11 cellular contexts compared by ENCODE assay signal in the genomic region with DNA sequence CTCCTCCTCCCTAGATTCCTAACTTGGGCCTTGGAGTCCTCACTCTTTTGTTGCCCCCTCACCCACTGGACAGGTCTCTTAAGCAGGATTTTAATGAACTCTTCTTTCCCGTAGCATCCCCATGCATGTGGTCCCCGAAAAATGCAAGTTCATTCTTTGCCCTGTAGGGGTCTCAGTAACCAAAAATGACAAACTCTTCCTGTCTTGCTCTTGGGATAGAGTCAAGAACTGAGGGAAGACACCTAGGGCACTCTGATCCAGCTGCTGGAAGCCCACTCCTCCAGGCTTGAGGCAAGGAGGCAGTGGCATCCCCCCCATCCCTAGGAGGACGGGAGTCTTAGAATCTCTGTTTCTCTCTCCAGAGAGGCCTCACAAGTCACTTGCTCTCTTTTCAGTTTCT.
DNase-seq lines count a peak whose midpoint lies in the region; ATAC-seq and TF ChIP-seq lines count a peak whose summit lies in the region.
"Had no signal": no experiment of that assay in that cellular context is flagged by ENCODE, and none has a peak within 500 bp of the region (broad histone marks: within the 10 kb centered on the region; RNA-seq: fewer than 3 reads in every experiment).

No MANE protein-coding gene starts in this region.

- no peaks in the 10 kb centered on the region for H3K27me3 ChIP-seq in mammary epithelial cell (ENCODE audit: insufficient read depth, low read length)
- H3K27me3 ChIP-seq: adrenal gland had no signal

- in situ Hi-C loops in mammary epithelial cell (cut with MboI; ENCODE audit: low sequenced_read_pairs in 2 of 2), result no loop called here

- H3K4me3 Mint-ChIP-seq in MCF 10A (ENCODE audit: unreplicated experiment), result no peak overlapping the region
- H3K4me3 Mint-ChIP-seq in type B pancreatic cell, result no peak overlapping the region
- H3K4me3 Mint-ChIP-seq: B cell had no signal

- H3K79me2 ChIP-seq in mammary epithelial cell (ENCODE audit: insufficient read depth, low read length), result no peaks in the 10 kb centered on the region

- H3K27me3 Mint-ChIP-seq in MCF 10A (ENCODE audit: insufficient read depth, unreplicated experiment), result peaks cover 11% of the 10 kb centered on the region
- H3K27me3 Mint-ChIP-seq in type B pancreatic cell, result no peaks in the 10 kb centered on the region
- H3K27me3 Mint-ChIP-seq: B cell had no signal

- H4K20me1 ChIP-seq in mammary epithelial cell (ENCODE audit: insufficient read depth, low read length), result no peaks in the 10 kb centered on the region

- TF ChIP-seq CTCF in MCF 10A (IDR thresholded peaks at IDR 0.05; ENCODE audit: unreplicated experiment) (no peak), mammary epithelial cell (conservative IDR thresholded peaks at IDR 0.05 in 1 of 2, IDR thresholded peaks at IDR 0.05 in 1 of 2; ENCODE audit: extremely low read depth in 1 of 2, insufficient read depth in 1 of 2, low read depth in 1 of 2, low read length in 2 of 2) (peak in 1 of 2 donors; percentile 20), type B pancreatic cell (conservative IDR thresholded peaks at IDR 0.05) (peak; percentile 50)

- no peaks in the 10 kb centered on the region for H3K36me3 ChIP-seq in mammary epithelial cell (ENCODE audit: insufficient read depth, low read length)
- H3K36me3 ChIP-seq: adrenal gland had no signal

- no peak overlapping the region for H3K27ac Mint-ChIP-seq in MCF 10A (ENCODE audit: low read depth, unreplicated experiment)
- no peak overlapping the region for H3K27ac Mint-ChIP-seq in type B pancreatic cell
- H3K27ac Mint-ChIP-seq: B cell had no signal

- peaks cover 7% of the 10 kb centered on the region for H3K9me3 Mint-ChIP-seq in MCF 10A (ENCODE audit: unreplicated experiment)
- H3K9me3 Mint-ChIP-seq in type B pancreatic cell, result peaks cover 5% of the 10 kb centered on the region

- no peak overlapping the region for H3K9ac ChIP-seq in mammary epithelial cell (ENCODE audit: insufficient read depth, low read length)

- dilution Hi-C loops in mammary epithelial cell (cut with HindIII; ENCODE audit: low sequenced_read_pairs), result no loop called here

- POLR2A ChIA-PET in MCF 10A (lab: Yijun Ruan, JAX), result no interaction called here

- no peak overlapping the region for H3K4me3 ChIP-seq in mammary epithelial cell (replicated peaks in 1 of 3; ENCODE audit: insufficient read depth in 1 of 3, low read depth in 2 of 3, low read length in 3 of 3)
- H3K4me3 ChIP-seq: adrenal gland had no signal

- BruUV-seq in MCF 10A (replicated peaks; lab: Mats Ljungman, UMichigan) (no TSS peak), mammary epithelial cell (replicated peaks; lab: Mats Ljungman, UMichigan) (no TSS peak)

- H3K4me1 ChIP-seq in mammary epithelial cell (ENCODE audit: insufficient read depth, low read length), result no peaks in the 10 kb centered on the region
- H3K4me1 ChIP-seq: adrenal gland had no signal

- H3K36me3 Mint-ChIP-seq in MCF 10A (ENCODE audit: insufficient read depth, unreplicated experiment) (no peaks in the 10 kb centered on the region), type B pancreatic cell (no peaks in the 10 kb centered on the region)

- H3K4me1 Mint-ChIP-seq in MCF 10A (ENCODE audit: insufficient read depth, unreplicated experiment) (no peaks in the 10 kb centered on the region), type B pancreatic cell (ENCODE audit: unreplicated experiment) (no peaks in the 10 kb centered on the region)
- H3K4me1 Mint-ChIP-seq: B cell had no signal

- H3K4me2 ChIP-seq in mammary epithelial cell (ENCODE audit: insufficient read depth, low read depth, low read length), result no peak overlapping the region

- DNase-seq in MCF 10A (ENCODE audit: unreplicated experiment) (peak; percentile 30), mammary epithelial cell (no peak), UCSD-AML1 (lab: John Stamatoyannopoulos, UW; ENCODE audit: unreplicated experiment) (peak; percentile 2), type B pancreatic cell (ENCODE audit: extremely low spot score, unreplicated experiment) (no peak), SW 1271 (lab: John Stamatoyannopoulos, UW) (no peak), LoVo (ENCODE audit: low spot score) (no peak), NCI-H2171 (lab: John Stamatoyannopoulos, UW) (no peak)
- DNase-seq: activated CD8-positive, alpha-beta memory T cell treated with anti-CD3 and anti-CD28 coated beads, Interleukin-2, amount 50 U/mL, for 4 hours; adrenal gland had no signal

- H3K9me3 ChIP-seq in mammary epithelial cell (replicated peaks; ENCODE audit: insufficient read depth, low read length), result no peaks in the 10 kb centered on the region
- H3K9me3 ChIP-seq: adrenal gland had no signal

- peak; percentile 51 for ATAC-seq in HG03175 (IDR thresholded peaks at IDR 0.05; ENCODE audit: unreplicated experiment)

- CTCF ChIA-PET in MCF 10A (lab: Yijun Ruan, JAX), result interaction anchor here (0.6 kb wide), 1 partner anchor 1152 kb away, joined by 3 read pairs; no protein-coding TSS in a partner anchor
- CTCF ChIA-PET in mammary epithelial cell (lab: Charles Lee; ENCODE audit: low non-redundant PET), result no interaction called here

- intact Hi-C loops in MCF 10A (cut with micrococcal nuclease), result no loop called here
- intact Hi-C loops in mammary epithelial cell (cut with micrococcal nuclease), result loop anchor here (5.0 to 10.0 kb wide), 3 partner anchors 272 to 1549 kb away; no protein-coding TSS in a partner anchor

- H3K27ac ChIP-seq in mammary epithelial cell (ENCODE audit: insufficient read depth, low read depth, low read length), result no peak overlapping the region
- H3K27ac ChIP-seq: adrenal gland had no signal

- WGBS in mammary epithelial cell (ENCODE audit: low coverage, missing lambda C conversion rate), result 70% methylated on average over 3 of the region's 3 CpGs

- H2AFZ ChIP-seq in mammary epithelial cell (ENCODE audit: low read depth, low read length), result no peak overlapping the region

Comparison
In these comparisons a context has a peak if more than half of its experiments do, and no peak if none do; other contexts are left out.
1. DNase-seq: peak in MCF 10A (single experiment) and UCSD-AML1 (single experiment); none in mammary epithelial cell (single experiment), type B pancreatic cell (single experiment), SW 1271 (0 of 2), LoVo (single experiment) and NCI-H2171 (single experiment).